In genomic region chr19:35279985-35280821, GRCh38 we compare ENCODE assay signal across 16 cellular contexts. TPM values are rescaled to one million over a fixed set of nuclear protein-coding genes. Genes with fewer than 3 reads are reported as not detected.
DNase-seq lines count a peak whose midpoint lies in the region; ATAC-seq, FAIRE-seq and TF ChIP-seq lines count a peak whose summit lies in the region.
"Had no signal": no experiment of that assay in that cellular context is flagged by ENCODE, and none has a peak within 500 bp of the region (broad histone marks: within the 10 kb centered on the region; RNA-seq: fewer than 3 reads in every experiment).

No MANE protein-coding gene starts in this region.

- H3K27ac ChIP-seq in CD4-positive, alpha-beta memory T cell (ENCODE audit: low read depth, low read length), result no peak overlapping the region
- H3K27ac ChIP-seq in cingulate gyrus (ENCODE audit: low read depth, low read length), result peak overlapping the region; percentile 56
- no peak overlapping the region for H3K27ac ChIP-seq in smooth muscle cell (ENCODE audit: low read depth)
- H3K27ac ChIP-seq: foreskin keratinocyte, SJSA1, transverse colon had no signal

- no peaks in the 10 kb centered on the region for H3F3A ChIP-seq in smooth muscle cell (ENCODE audit: low read depth)

- DNase-seq in CD4-positive, alpha-beta memory T cell, result no peak
- DNase-seq in GM18507 (ENCODE audit: extremely low spot score, insufficient read length, low read depth) (no peak), mucosa of descending colon (no peak), smooth muscle cell (lab: John Stamatoyannopoulos, UW; ENCODE audit: unreplicated experiment) (no peak), GM20000 (ENCODE audit: low spot score) (no peak)
- DNase-seq in activated naive CD8-positive, alpha-beta T cell treated with anti-CD3 and anti-CD28 coated beads for 36 hours, result no peak
- DNase-seq in activated naive CD4-positive, alpha-beta T cell treated with anti-CD3 and anti-CD28 coated beads, Interleukin-2, amount 50 U/mL, for 16 hours, result no peak
- DNase-seq: effector memory CD4-positive, alpha-beta T cell; foreskin keratinocyte; GOT3; NCI-H1092; NCI-H446; transverse colon had no signal

- CTCF ChIA-PET in CD4-positive, alpha-beta memory T cell (lab: Charles Lee; ENCODE audit: partially characterized antibody), result no interaction called here

- no peaks in the 10 kb centered on the region for H4K20me1 ChIP-seq in smooth muscle cell (ENCODE audit: low read depth)

- H3K27me3 Mint-ChIP-seq in CD4-positive, alpha-beta memory T cell, result peaks cover 6 to 15% of the 10 kb centered on the region in 2 donors
- peaks cover 29% of the 10 kb centered on the region for H3K27me3 Mint-ChIP-seq in activated naive CD8-positive, alpha-beta T cell treated with anti-CD3 and anti-CD28 coated beads for 36 hours

- intact Hi-C loops in CD4-positive, alpha-beta memory T cell (cut with micrococcal nuclease), result no loop called here
- intact Hi-C loops in mucosa of descending colon (cut with DNase I, micrococcal nuclease), result no loop called here

- peaks cover 2 to 9% (median 4%) of the 10 kb centered on the region in 4 donors for H3K4me1 Mint-ChIP-seq in CD4-positive, alpha-beta memory T cell
- peaks cover 4% of the 10 kb centered on the region for H3K4me1 Mint-ChIP-seq in activated naive CD8-positive, alpha-beta T cell treated with anti-CD3 and anti-CD28 coated beads for 36 hours

- H3K9me3 ChIP-seq in CD4-positive, alpha-beta memory T cell (ENCODE audit: control insufficient read depth in 1 of 2, low read length in 2 of 2), result no peaks in the 10 kb centered on the region
- H3K9me3 ChIP-seq in mucosa of descending colon, result no peaks in the 10 kb centered on the region
- no peaks in the 10 kb centered on the region for H3K9me3 ChIP-seq in smooth muscle cell (replicated peaks; ENCODE audit: low read depth)
- H3K9me3 ChIP-seq: SJSA1, transverse colon had no signal

- no peak overlapping the region for H3K4me3 ChIP-seq in CD4-positive, alpha-beta memory T cell (ENCODE audit: low read length in 2 of 2)
- H3K4me3 ChIP-seq in mucosa of descending colon, result no peak overlapping the region
- H3K4me3 ChIP-seq in smooth muscle cell, result no peak overlapping the region
- H3K4me3 ChIP-seq: SJSA1, transverse colon had no signal

- 89% methylated on average over 12 of the region's 12 CpGs for WGBS in smooth muscle cell (ENCODE audit: low lambda C conversion rate)

- H3K4me3 Mint-ChIP-seq in CD4-positive, alpha-beta memory T cell, result no peak overlapping the region
- no peak overlapping the region for H3K4me3 Mint-ChIP-seq in activated naive CD8-positive, alpha-beta T cell treated with anti-CD3 and anti-CD28 coated beads for 36 hours

- no peak for TF ChIP-seq CTCF in mucosa of descending colon (IDR thresholded peaks at IDR 0.05)
- TF ChIP-seq CTCF in smooth muscle cell (IDR thresholded peaks at IDR 0.05; ENCODE audit: borderline replicate concordance, insufficient read depth, poor library complexity, severe bottlenecking), result no peak
- TF ChIP-seq CTCF in GM20000 (IDR thresholded peaks at IDR 0.05; ENCODE audit: extremely low read depth, missing control alignments), result no peak

- peak; percentile 8 for ATAC-seq in mucosa of descending colon

- H3K27me3 ChIP-seq in CD4-positive, alpha-beta memory T cell (ENCODE audit: insufficient read depth, low read length), result no peaks in the 10 kb centered on the region
- H3K27me3 ChIP-seq in smooth muscle cell (ENCODE audit: low read depth), result peaks cover 12% of the 10 kb centered on the region
- H3K27me3 ChIP-seq: SJSA1 had no signal

- peak; percentile 41 for FAIRE-seq in GM18507 (lab: Jason Lieb, UNC)

- no peak overlapping the region for H3K9ac ChIP-seq in smooth muscle cell (ENCODE audit: low read depth)

- no peaks in the 10 kb centered on the region for H3K79me2 ChIP-seq in smooth muscle cell (ENCODE audit: low read depth)

- no peaks in the 10 kb centered on the region for H3K4me1 ChIP-seq in CD4-positive, alpha-beta memory T cell (ENCODE audit: insufficient read depth, low read length)
- H3K4me1 ChIP-seq in mucosa of descending colon (ENCODE audit: low read depth) (no peaks in the 10 kb centered on the region), smooth muscle cell (ENCODE audit: low read depth) (no peaks in the 10 kb centered on the region)
- H3K4me1 ChIP-seq: foreskin keratinocyte, SJSA1, transverse colon had no signal

- H3K36me3 Mint-ChIP-seq in CD4-positive, alpha-beta memory T cell, result peaks cover 6 to 27% of the 10 kb centered on the region in 2 donors
- H3K36me3 Mint-ChIP-seq in activated naive CD8-positive, alpha-beta T cell treated with anti-CD3 and anti-CD28 coated beads for 36 hours, result peaks cover 5% of the 10 kb centered on the region

- peaks cover 5% of the 10 kb centered on the region for H3K36me3 ChIP-seq in CD4-positive, alpha-beta memory T cell (ENCODE audit: insufficient read depth, low read length)
- H3K36me3 ChIP-seq in mucosa of descending colon (ENCODE audit: low read depth) (no peaks in the 10 kb centered on the region), smooth muscle cell (ENCODE audit: low read depth) (no peaks in the 10 kb centered on the region)

- peak overlapping the region in 4 of 7 donors; percentile 12 to 81 (median 48) for H3K27ac Mint-ChIP-seq in CD4-positive, alpha-beta memory T cell
- H3K27ac Mint-ChIP-seq in activated naive CD8-positive, alpha-beta T cell treated with anti-CD3 and anti-CD28 coated beads for 36 hours, result no peak overlapping the region

- POLR2A ChIA-PET in CD4-positive, alpha-beta memory T cell (lab: Charles Lee; ENCODE audit: partially characterized antibody), result interaction anchor here (1.0 to 2.2 kb wide), 5 partner anchors 12 to 43 kb away, joined by 3 to 14 read pairs (median 4); partner anchors contain the start of gene USF2

- no peak overlapping the region for H2AFZ ChIP-seq in smooth muscle cell (ENCODE audit: low read depth)

- H3K9me3 Mint-ChIP-seq in CD4-positive, alpha-beta memory T cell, result peaks cover 0 to 2% (median 0%) of the 10 kb centered on the region in 8 donors
- no peaks in the 10 kb centered on the region for H3K9me3 Mint-ChIP-seq in activated naive CD8-positive, alpha-beta T cell treated with anti-CD3 and anti-CD28 coated beads for 36 hours

- no peak overlapping the region for H3K4me2 ChIP-seq in smooth muscle cell

RNA-seq across cellular contexts. Expression of gene HAMP, which starts 2.1 kb away (rescaled TPM):
- 1 to 10 TPM; 1.2 to 2.7 TPM for total RNA-seq in CD4-positive, alpha-beta memory T cell
- not detected for polyA plus RNA-seq in CD4-positive, alpha-beta memory T cell
- total RNA-seq in mucosa of descending colon (not detected), smooth muscle cell (not detected in 2 replicates)
- not detected in 2 replicates for polyA plus RNA-seq in smooth muscle cell
- under 1 TPM; 0.32 to 0.37 TPM for total RNA-seq in activated naive CD8-positive, alpha-beta T cell treated with anti-CD3 and anti-CD28 coated beads for 36 hours
- total RNA-seq: foreskin keratinocyte, SJSA1, transverse colon had no signal
- polyA plus RNA-seq: BJ, foreskin keratinocyte had no signal

RNA-seq across cellular contexts. Expression of gene USF2, which starts 11.4 kb away (rescaled TPM):
- 100 to 1,000 TPM; 204 to 216 TPM for total RNA-seq in CD4-positive, alpha-beta memory T cell
- polyA plus RNA-seq in CD4-positive, alpha-beta memory T cell, result 1 to 10 TPM; 2.2 to 9.4 TPM
- total RNA-seq in mucosa of descending colon (100 to 1,000 TPM in 2 of 3 donors, 10 to 100 TPM in 1; 94.5 to 131 (median 116) TPM), smooth muscle cell (30.4 and 34.4 TPM in 2 replicates)
- 20.0 and 22.7 TPM in 2 replicates for polyA plus RNA-seq in smooth muscle cell
- total RNA-seq in activated naive CD8-positive, alpha-beta T cell treated with anti-CD3 and anti-CD28 coated beads for 36 hours, result 100 to 1,000 TPM; 105 to 109 TPM

RNA-seq across cellular contexts. Expression of gene MAG, which starts 11.8 kb away (rescaled TPM):
- total RNA-seq in CD4-positive, alpha-beta memory T cell, result not detected
- polyA plus RNA-seq in CD4-positive, alpha-beta memory T cell, result not detected
- under 1 TPM in 1 of 3 donors, not detected in 2; 0.80 TPM for total RNA-seq in mucosa of descending colon
- total RNA-seq in smooth muscle cell, result not detected in 2 replicates
- not detected in 2 replicates for polyA plus RNA-seq in smooth muscle cell
- under 1 TPM; 0.20 to 0.29 TPM for total RNA-seq in activated naive CD8-positive, alpha-beta T cell treated with anti-CD3 and anti-CD28 coated beads for 36 hours
- total RNA-seq: foreskin keratinocyte, transverse colon had no signal
- polyA plus RNA-seq: BJ, foreskin keratinocyte had no signal

RNA-seq across cellular contexts. Expression of gene LSR, which starts 31.4 kb away (rescaled TPM):
- 10 to 100 TPM; 45.8 to 48.9 TPM for total RNA-seq in CD4-positive, alpha-beta memory T cell
- polyA plus RNA-seq in CD4-positive, alpha-beta memory T cell, result 10 to 100 TPM; 76.1 to 91.6 TPM
- 100 to 1,000 TPM; 123 to 302 (median 289) TPM for total RNA-seq in mucosa of descending colon
- 11.3 and 14.0 TPM in 2 replicates for total RNA-seq in smooth muscle cell
- 14.2 and 85.3 TPM in 2 replicates for polyA plus RNA-seq in smooth muscle cell
- 10 to 100 TPM; 40.6 to 43.9 TPM for total RNA-seq in activated naive CD8-positive, alpha-beta T cell treated with anti-CD3 and anti-CD28 coated beads for 36 hours

RNA-seq across cellular contexts. Expression of gene CD22, which starts 48.8 kb away (rescaled TPM):
- total RNA-seq in CD4-positive, alpha-beta memory T cell, result under 1 TPM; 0.30 to 0.32 TPM
- 1 to 10 TPM in 1 of 2 donors, under 1 TPM in 1; 0.32 to 1.8 TPM for polyA plus RNA-seq in CD4-positive, alpha-beta memory T cell
- total RNA-seq in mucosa of descending colon (1 to 10 TPM; 2.2 to 5.7 (median 4.1) TPM), smooth muscle cell (not detected in 2 replicates)
- polyA plus RNA-seq in smooth muscle cell, result not detected in 2 replicates
- 1 to 10 TPM; 3.0 to 3.2 TPM for total RNA-seq in activated naive CD8-positive, alpha-beta T cell treated with anti-CD3 and anti-CD28 coated beads for 36 hours
- total RNA-seq: foreskin keratinocyte had no signal
- polyA plus RNA-seq: BJ, foreskin keratinocyte had no signal
